ENCODE assay signal across 37 cellular contexts in genomic region chr11:28482666-28483065, GRCh38.
"Had no signal": no experiment of that assay in that cellular context is flagged by ENCODE, and none has a peak within 500 bp of the region (broad histone marks: within the 10 kb centered on the region; RNA-seq: fewer than 3 reads in every experiment).

No MANE protein-coding gene starts in this region.

- H3K4me1 Mint-ChIP-seq: activated CD4-positive, alpha-beta T cell treated with anti-CD3 and anti-CD28 coated beads for 36 hours; activated naive CD8-positive, alpha-beta T cell treated with anti-CD3 and anti-CD28 coated beads, Interleukin-2, amount 10 ng/mL, durations not matched to agents 7 days and 5 days; activated naive CD8-positive, alpha-beta T cell treated with anti-CD3 and anti-CD28 coated beads, Interleukin-2, amount 50 U/mL, for 24 hours; activated T-helper 17 cell treated with anti-CD3 and anti-CD28 coated beads, Interleukin-2, amount 50 U/mL, for 72 hours; central memory CD8-positive, alpha-beta T cell had no signal

- H3K4me3 ChIP-seq: ascending aorta, cardiac muscle cell, colonic mucosa had no signal

- H3K27ac Mint-ChIP-seq: activated CD4-positive, alpha-beta memory T cell treated with anti-CD3 and anti-CD28 coated beads for 36 hours; activated CD4-positive, alpha-beta T cell treated with anti-CD3 and anti-CD28 coated beads for 36 hours; activated CD8-positive, alpha-beta T cell treated with anti-CD3 and anti-CD28 coated beads for 36 hours; activated naive CD4-positive, alpha-beta T cell treated with anti-CD3 and anti-CD28 coated beads for 36 hours; activated naive CD4-positive, alpha-beta T cell treated with anti-CD3 and anti-CD28 coated beads, Interleukin-2, amount 50 U/mL, for 72 hours; activated naive CD8-positive, alpha-beta T cell treated with anti-CD3 and anti-CD28 coated beads, Interleukin-2, amount 10 ng/mL, durations not matched to agents 7 days and 5 days; activated naive CD8-positive, alpha-beta T cell treated with anti-CD3 and anti-CD28 coated beads, Interleukin-2, amount 50 U/mL, for 24 hours; activated T-cell treated with anti-CD3 and anti-CD28 coated beads, Interleukin-2, amount 50 U/mL, for 72 hours; activated T-helper 1 cell treated with anti-CD3 and anti-CD28 coated beads, Interleukin-12 subunit alpha, Interleukin-12 subunit beta, Interleukin-2, Interleukin-4 antibody, amounts not matched to agents 30 ng/mL and 10 ng/mL and 1 ng/mL, durations not matched to agents 14 hours and 24 hours and 36 hours; activated T-helper 17 cell treated with anti-CD3 and anti-CD28 coated beads, Interleukin-2, amount 50 U/mL, for 72 hours; brain; T-helper 1 cell treated with Interleukin-12 subunit alpha and Interleukin-12 subunit beta and Interleukin-4 antibody, amounts not matched to agents 30 μg/mL and 1 μg/mL, for 36 hours; T-helper 2 cell treated with Interferon-gamma antibody and Interleukin-4, amounts not matched to agents 5 μg/mL and 100 μg/mL, for 36 hours had no signal

- H3K9me3 ChIP-seq: ascending aorta, colonic mucosa had no signal

- H3K4me1 ChIP-seq: ascending aorta, colonic mucosa had no signal

- H3K27ac ChIP-seq: ascending aorta, cardiac muscle cell, colonic mucosa, VCaP had no signal

- H3K4me3 Mint-ChIP-seq: activated CD4-positive, alpha-beta memory T cell treated with anti-CD3 and anti-CD28 coated beads for 36 hours; activated CD4-positive, alpha-beta T cell treated with anti-CD3 and anti-CD28 coated beads for 36 hours; activated CD8-positive, alpha-beta T cell treated with anti-CD3 and anti-CD28 coated beads for 36 hours; activated naive CD4-positive, alpha-beta T cell treated with anti-CD3 and anti-CD28 coated beads for 36 hours; activated naive CD8-positive, alpha-beta T cell treated with anti-CD3 and anti-CD28 coated beads, Interleukin-2, amount 10 ng/mL, durations not matched to agents 7 days and 5 days; activated naive CD8-positive, alpha-beta T cell treated with anti-CD3 and anti-CD28 coated beads, Interleukin-2, amount 50 U/mL, for 24 hours; activated T-cell treated with anti-CD3 and anti-CD28 coated beads, Interleukin-2, amount 50 U/mL, for 4 hours; activated T-cell treated with anti-CD3 and anti-CD28 coated beads, Interleukin-2, amount 50 U/mL, for 72 hours; activated T-helper 1 cell treated with anti-CD3 and anti-CD28 coated beads, Interleukin-12 subunit alpha, Interleukin-12 subunit beta, Interleukin-2, Interleukin-4 antibody, amounts not matched to agents 30 ng/mL and 10 ng/mL and 1 ng/mL, durations not matched to agents 14 hours and 24 hours and 36 hours; activated T-helper 17 cell treated with anti-CD3 and anti-CD28 coated beads, Interleukin-2, amount 50 U/mL, for 72 hours; brain; central memory CD8-positive, alpha-beta T cell; T-helper 1 cell treated with Interleukin-12 subunit alpha and Interleukin-12 subunit beta and Interleukin-4 antibody, amounts not matched to agents 30 μg/mL and 1 μg/mL, for 36 hours; T-helper 2 cell treated with Interferon-gamma antibody and Interleukin-4, amounts not matched to agents 5 μg/mL and 100 μg/mL, for 36 hours had no signal

- H3K36me3 Mint-ChIP-seq: activated CD4-positive, alpha-beta memory T cell treated with anti-CD3 and anti-CD28 coated beads for 36 hours; activated naive CD4-positive, alpha-beta T cell treated with anti-CD3 and anti-CD28 coated beads, Interleukin-2, amount 50 U/mL, for 72 hours; activated naive CD8-positive, alpha-beta T cell treated with anti-CD3 and anti-CD28 coated beads, Interleukin-2, amount 10 ng/mL, durations not matched to agents 7 days and 5 days; brain had no signal

- H3K9me3 Mint-ChIP-seq: activated CD4-positive, alpha-beta memory T cell treated with anti-CD3 and anti-CD28 coated beads for 36 hours; activated CD8-positive, alpha-beta T cell treated with anti-CD3 and anti-CD28 coated beads for 36 hours; activated naive CD4-positive, alpha-beta T cell treated with anti-CD3 and anti-CD28 coated beads for 36 hours; activated naive CD4-positive, alpha-beta T cell treated with anti-CD3 and anti-CD28 coated beads, Interleukin-2, amount 50 U/mL, for 72 hours; activated naive CD8-positive, alpha-beta T cell treated with anti-CD3 and anti-CD28 coated beads, Interleukin-2, amount 10 ng/mL, durations not matched to agents 7 days and 5 days; activated naive CD8-positive, alpha-beta T cell treated with anti-CD3 and anti-CD28 coated beads, Interleukin-2, amount 50 U/mL, for 24 hours; activated T-cell treated with anti-CD3 and anti-CD28 coated beads, Interleukin-2, amount 50 U/mL, for 4 hours; activated T-cell treated with anti-CD3 and anti-CD28 coated beads, Interleukin-2, amount 50 U/mL, for 72 hours; activated T-helper 1 cell treated with anti-CD3 and anti-CD28 coated beads, Interleukin-12 subunit alpha, Interleukin-12 subunit beta, Interleukin-2, Interleukin-4 antibody, amounts not matched to agents 30 ng/mL and 10 ng/mL and 1 ng/mL, durations not matched to agents 14 hours and 24 hours and 36 hours; brain; T-helper 1 cell treated with Interleukin-12 subunit alpha and Interleukin-12 subunit beta and Interleukin-4 antibody, amounts not matched to agents 30 μg/mL and 1 μg/mL, for 36 hours; T-helper 2 cell treated with Interferon-gamma antibody and Interleukin-4, amounts not matched to agents 5 μg/mL and 100 μg/mL, for 36 hours had no signal

- ATAC-seq: activated CD4-positive, alpha-beta T cell treated with anti-CD3 and anti-CD28 coated beads for 36 hours; activated CD4-positive, CD25-positive, alpha-beta regulatory T cell treated with anti-CD3 and anti-CD28 coated beads, Interleukin-2, amount 50 U/mL, for 24 hours; activated CD8-positive, alpha-beta T cell treated with anti-CD3 and anti-CD28 coated beads for 36 hours; activated naive CD4-positive, alpha-beta T cell treated with anti-CD3 and anti-CD28 coated beads, Interleukin-2, amount 50 U/mL, for 72 hours; activated naive CD8-positive, alpha-beta T cell treated with anti-CD3 and anti-CD28 coated beads, Interleukin-2, amount 50 U/mL, for 24 hours; activated T-cell treated with anti-CD3 and anti-CD28 coated beads, Interleukin-2, amount 50 U/mL, for 4 hours; activated T-cell treated with anti-CD3 and anti-CD28 coated beads, Interleukin-2, amount 50 U/mL, for 72 hours; activated T-helper 17 cell treated with anti-CD3 and anti-CD28 coated beads, Interleukin-2, amount 50 U/mL, for 72 hours had no signal

- H3K27me3 ChIP-seq: ascending aorta, cardiac muscle cell, colonic mucosa had no signal

- H3K27me3 Mint-ChIP-seq: activated CD4-positive, alpha-beta memory T cell treated with anti-CD3 and anti-CD28 coated beads for 36 hours; activated CD4-positive, alpha-beta T cell treated with anti-CD3 and anti-CD28 coated beads for 36 hours; activated CD8-positive, alpha-beta T cell treated with anti-CD3 and anti-CD28 coated beads for 36 hours; activated naive CD8-positive, alpha-beta T cell treated with anti-CD3 and anti-CD28 coated beads, Interleukin-2, amount 10 ng/mL, durations not matched to agents 7 days and 5 days; activated naive CD8-positive, alpha-beta T cell treated with anti-CD3 and anti-CD28 coated beads, Interleukin-2, amount 50 U/mL, for 24 hours; activated T-helper 17 cell treated with anti-CD3 and anti-CD28 coated beads, Interleukin-2, amount 50 U/mL, for 72 hours; central memory CD8-positive, alpha-beta T cell had no signal

- DNase-seq: activated CD4-positive, alpha-beta memory T cell treated with anti-CD3 and anti-CD28 coated beads for 36 hours; activated CD4-positive, alpha-beta T cell treated with anti-CD3 and anti-CD28 coated beads for 1 hour; activated CD4-positive, alpha-beta T cell treated with anti-CD3 and anti-CD28 coated beads for 36 hours; activated CD4-positive, alpha-beta T cell treated with anti-CD3 and anti-CD28 coated beads for 48 hours; activated CD4-positive, alpha-beta T cell treated with anti-CD3 and anti-CD28 coated beads, Interleukin-2, amount 50 U/mL, for 1 hour; activated CD4-positive, alpha-beta T cell treated with anti-CD3 and anti-CD28 coated beads, Interleukin-2, amount 50 U/mL, for 4 hours; activated CD4-positive, CD25-positive, alpha-beta regulatory T cell; activated CD8-positive, alpha-beta memory T cell treated with anti-CD3 and anti-CD28 coated beads, Interleukin-2, amount 50 U/mL, for 4 hours; activated CD8-positive, alpha-beta T cell treated with anti-CD3 and anti-CD28 coated beads for 36 hours; activated effector memory CD4-positive, alpha-beta T cell treated with anti-CD3 and anti-CD28 coated beads, Interleukin-2, amount 50 U/mL, for 16 hours; activated gamma-delta T cell treated with Interleukin-2 at 50 U/mL for 16 hours; activated naive CD4-positive, alpha-beta T cell; activated naive CD4-positive, alpha-beta T cell treated with anti-CD3 and anti-CD28 coated beads for 36 hours; activated naive CD4-positive, alpha-beta T cell treated with anti-CD3 and anti-CD28 coated beads, Interleukin-2, amount 50 U/mL, for 16 hours; activated naive CD8-positive, alpha-beta T cell treated with anti-CD3 and anti-CD28 coated beads, Interleukin-2, amount 10 ng/mL, durations not matched to agents 7 days and 5 days; activated naive CD8-positive, alpha-beta T cell treated with anti-CD3 and anti-CD28 coated beads, Interleukin-2, amount 50 U/mL, for 24 hours; activated T-cell treated with anti-CD3 and anti-CD28 coated beads for 4 hours; activated T-cell treated with anti-CD3 and anti-CD28 coated beads, Interleukin-2, amount 50 U/mL, for 1 hour; activated T-cell treated with anti-CD3 and anti-CD28 coated beads, Interleukin-2, amount 50 U/mL, for 4 hours; activated T-cell treated with anti-CD3 and anti-CD28 coated beads, Interleukin-2, amount 50 U/mL, for 72 hours; anterior cingulate cortex; caudate nucleus; cerebellar nuclear complex; colonic mucosa; T-helper 2 cell; T-helper 9 cell had no signal

- H3K36me3 ChIP-seq: ascending aorta, cardiac muscle cell, colonic mucosa had no signal
